35 cellular contexts compared by ENCODE assay signal in the genomic region with DNA sequence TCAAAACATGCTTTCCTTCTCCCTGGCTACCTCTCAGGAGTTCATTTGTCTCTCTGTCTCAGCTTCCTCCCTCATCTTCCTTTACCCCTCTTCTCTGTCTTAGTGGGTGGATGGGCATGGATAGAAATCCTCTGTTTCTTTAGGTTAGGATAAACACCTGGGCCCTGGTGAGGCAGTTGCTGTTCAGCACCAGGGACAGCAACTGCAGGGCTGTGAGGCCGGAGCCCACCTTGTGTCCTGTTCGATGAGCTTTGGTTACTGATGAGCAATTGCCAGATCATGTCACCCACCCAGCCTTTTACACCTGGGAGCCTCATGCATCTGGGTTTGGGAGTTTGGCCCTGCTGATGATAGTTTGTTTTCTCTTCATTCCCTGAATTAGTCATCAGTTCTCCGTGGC. TPM values are rescaled to one million over a fixed set of nuclear protein-coding genes. Genes with fewer than 3 reads are reported as not detected.
DNase-seq lines count a peak whose midpoint lies in the region; ATAC-seq, FAIRE-seq and TF ChIP-seq lines count a peak whose summit lies in the region.
"Had no signal": no experiment of that assay in that cellular context is flagged by ENCODE, and none has a peak within 500 bp of the region (broad histone marks: within the 10 kb centered on the region; RNA-seq: fewer than 3 reads in every experiment).

No MANE protein-coding gene starts in this region.

- TF ChIP-seq CTCF in A549 (IDR thresholded peaks at IDR 0.05) (no peak), HEK293 (tag by site-specific recombination; IDR thresholded peaks at IDR 0.05) (no peak), HepG2 (CRISPR knock-in tag; IDR thresholded peaks at IDR 0.05) (no peak)

- FAIRE-seq in A549 (lab: Jason Lieb, UNC), result no peak
- no peak for FAIRE-seq in HepG2 (lab: Jason Lieb, UNC)
- FAIRE-seq: colon, frontal cortex, kidney had no signal

- no peaks in the 10 kb centered on the region for H3K27me3 ChIP-seq in HepG2 (ENCODE audit: control insufficient read depth in 1 of 2, insufficient read depth in 2 of 2, low read length in 2 of 2)
- H3K27me3 ChIP-seq: BLaER1, esophagus muscularis mucosa, SJCRH30, tibial artery had no signal

- CTCF ChIA-PET in A549 (lab: Yijun Ruan, JAX) (interaction anchor here (2.1 kb wide), 1 partner anchor 8 kb away, joined by 9 read pairs; no protein-coding TSS in a partner anchor), HEK293 (lab: Yijun Ruan, JAX) (interaction anchor here (0.6 to 1.7 kb wide), 6 partner anchors 9 to 239 kb away, joined by 3 to 10 read pairs (median 3); no protein-coding TSS in a partner anchor), HepG2 (lab: Yijun Ruan, JAX; ENCODE audit: low intra/inter-chr PET ratio, low total read pairs) (no interaction called here)

- H3K4me2 ChIP-seq in A549, result no peak overlapping the region
- H3K4me2 ChIP-seq in HepG2 (ENCODE audit: low read depth, low read length), result no peak overlapping the region
- H3K4me2 ChIP-seq: BLaER1, PC-9, smooth muscle cell had no signal

- TF ChIP-seq EP300 in A549 (IDR thresholded peaks at IDR 0.05) (no peak), HepG2 (IDR thresholded peaks at IDR 0.05; ENCODE audit: low read depth in 2 of 2, low read length in 2 of 2) (no peak), HepG2 (CRISPR knock-in tag; IDR thresholded peaks at IDR 0.05; ENCODE audit: borderline replicate concordance) (no peak)

- BruUV-seq in HepG2 (replicated peaks; lab: Mats Ljungman, UMichigan), result no TSS peak

- H4K20me1 ChIP-seq in HepG2 (ENCODE audit: insufficient read depth, low read length), result no peaks in the 10 kb centered on the region; the same call in 1 of the 2 replicates

- DNase-seq in A549 (ENCODE audit: low read depth in 1 of 2, low spot score in 1 of 2), result no peak
- DNase-seq in astrocyte of the hippocampus (ENCODE audit: low read depth, low spot score), result peak; percentile 45
- DNase-seq in HepG2 (ENCODE audit: low spot score), result no peak
- no peak for DNase-seq in COLO829 (ENCODE audit: low spot score)
- DNase-seq in SHP77 treated with DMSO at 0.1 percent for 48 hours (lab: John Stamatoyannopoulos, UW), result no peak
- no peak for DNase-seq in stimulated activated CD4-positive, alpha-beta T cell treated with anti-CD3 and anti-CD28 coated beads, Interleukin-4, amount 100 ng/mL, for 4 hours
- DNase-seq: activated CD4-positive, alpha-beta T cell treated with anti-CD3 and anti-CD28 coated beads for 4 hours; effector memory CD8-positive, alpha-beta T cell; Kasumi-1; kidney; mammary epithelial cell; NCI-H1048; NCI-H187 treated with DMSO at 0.1 percent for 48 hours; NCI-H2227 treated with DMSO at 0.1 percent for 48 hours; NCI-H82; PC-9; retina; stimulated activated naive CD8-positive, alpha-beta T cell treated with anti-CD3 and anti-CD28 coated beads, Interleukin-15, Interleukin-2, amounts not matched to agents 100 U/mL and 50 U/mL, for 24 hours; tibial artery had no signal

- no peak overlapping the region for H3K9ac ChIP-seq in HepG2 (ENCODE audit: insufficient read depth, low read depth, low read length)
- H3K9ac ChIP-seq: BLaER1 had no signal

- no peak overlapping the region for H2AFZ ChIP-seq in HepG2 (ENCODE audit: low read length)
- H2AFZ ChIP-seq: PC-9 had no signal

- no peaks in the 10 kb centered on the region for H3K9me3 ChIP-seq in A549
- H3K9me3 ChIP-seq in HEK293 (ENCODE audit: control insufficient read depth, insufficient read depth, low read depth, low read length), result no peaks in the 10 kb centered on the region
- no peaks in the 10 kb centered on the region for H3K9me3 ChIP-seq in HepG2 (ENCODE audit: low read length)
- H3K9me3 ChIP-seq: BLaER1, Caco-2, esophagus muscularis mucosa, HAP-1, SJCRH30, tibial artery had no signal

- no peak for ATAC-seq in A549
- no peak for ATAC-seq in HepG2
- no peak for ATAC-seq in HG03135 (IDR thresholded peaks at IDR 0.05; ENCODE audit: unreplicated experiment)
- ATAC-seq: activated naive CD4-positive, alpha-beta T cell treated with anti-CD3 and anti-CD28 coated beads, Interleukin-2, amount 50 U/mL, for 72 hours; activated T-helper 17 cell treated with anti-CD3 and anti-CD28 coated beads, Interleukin-2, amount 50 U/mL, for 72 hours; effector memory CD8-positive, alpha-beta T cell; stimulated activated naive CD8-positive, alpha-beta T cell treated with anti-CD3 and anti-CD28 coated beads, Interleukin-15, Interleukin-2, amounts not matched to agents 100 U/mL and 50 U/mL, for 24 hours had no signal

- H3K4me1 ChIP-seq in A549 (no peaks in the 10 kb centered on the region), HEK293 (ENCODE audit: control insufficient read depth, insufficient read depth, low read length) (no peaks in the 10 kb centered on the region), HepG2 (ENCODE audit: insufficient read depth, low read length) (no peaks in the 10 kb centered on the region)
- H3K4me1 ChIP-seq: BLaER1, Caco-2, esophagus muscularis mucosa, HAP-1, SJCRH30, tibial artery had no signal

- H3K4me3 ChIP-seq in A549 (no peak overlapping the region), HEK293 (ENCODE audit: low read depth, low read length) (no peak overlapping the region), HepG2 (replicated peaks in 1 of 3; ENCODE audit: insufficient read depth in 1 of 3, low read depth in 2 of 3, low read length in 3 of 3) (no peak overlapping the region)
- H3K4me3 ChIP-seq: BLaER1, esophagus muscularis mucosa, HAP-1, PC-9, SJCRH30, smooth muscle cell, tibial artery had no signal

- TF ChIP-seq RAD21 in A549 (conservative IDR thresholded peaks at IDR 0.05 in 1 of 2, IDR thresholded peaks at IDR 0.05 in 1 of 2) (no peak), HepG2 (CRISPR knock-in tag; IDR thresholded peaks at IDR 0.05) (no peak)

- in situ Hi-C loops in HepG2 (cut with HindIII; ENCODE audit: extremely low pct_ligation_motif_present, low pct_unique_long_range_greater_than_20kb), result loop anchor here (25.0 kb wide), 1 partner anchor 256 kb away; the partner anchor contains the start of gene LHFPL7

- POLR2A ChIA-PET in A549 (lab: Yijun Ruan, JAX), result no interaction called here
- POLR2A ChIA-PET in HEK293 (lab: Yijun Ruan, JAX), result no interaction called here
- POLR2A ChIA-PET in HepG2 (lab: Yijun Ruan, JAX), result no interaction called here

- H3K36me3 ChIP-seq in HEK293 (ENCODE audit: control insufficient read depth in 2 of 2, insufficient read depth in 1 of 2, low read length in 2 of 2) (peaks cover 4 to 38% of the 10 kb centered on the region in 2 experiments; a peak in 2 of 3 replicates), HepG2 (replicated peaks in 1 of 2; ENCODE audit: control insufficient read depth in 1 of 2, insufficient read depth in 2 of 2, low read length in 2 of 2) (peaks cover 16 to 43% of the 10 kb centered on the region in 2 experiments; a peak in 4 of 5 replicates)
- H3K36me3 ChIP-seq: BLaER1 had no signal

- H3K79me2 ChIP-seq in HepG2 (ENCODE audit: insufficient read depth, low read length), result no peaks in the 10 kb centered on the region

- intact Hi-C loops in HepG2 (cut with micrococcal nuclease; ENCODE audit: unreplicated experiment), result no loop called here

- 77% methylated on average over 1 of the region's 3 CpGs for whole genome bisulfite sequencing in A549 (ENCODE audit: missing lambda C conversion rate)
- 85% methylated on average over 3 of the region's 3 CpGs for WGBS in HepG2 (ENCODE audit: low lambda C conversion rate)

- TF ChIP-seq POLR2A in A549 (IDR thresholded peaks at IDR 0.05; ENCODE audit: low read length) (no peak), HepG2 (IDR thresholded peaks at IDR 0.05; ENCODE audit: insufficient read depth in 1 of 2, low read depth in 2 of 2, low read length in 2 of 2) (no peak)

- H3K27ac ChIP-seq in A549, result no peak overlapping the region
- H3K27ac ChIP-seq in HEK293 (ENCODE audit: extremely low read depth, low read depth, low read length), result no peak overlapping the region
- H3K27ac ChIP-seq in HepG2 (ENCODE audit: extremely low read length, insufficient read depth, low read length), result no peak overlapping the region
- H3K27ac ChIP-seq: BLaER1, esophagus muscularis mucosa, PC-9, SJCRH30, tibial artery had no signal

RNA-seq across cellular contexts. Expression of gene CRYBB3, which starts 6.1 kb away (rescaled TPM):
- polyA plus RNA-seq in A549 (2011; rRNA removed) (not detected in 2 replicates), A549 (2017; fragmentation: RNase III; extraction: RNeasy Plus Mini Kit Qiagen cat#74134 plus additional on column Dnase treatment) (not detected in 3 replicates), HepG2 (2011; rRNA removed) (0.28 and 0.60 TPM in 2 replicates)
- polyA plus RNA-seq in A549 (2012; cell fraction: cytosol; rRNA removed), result 0.08 and 0.12 TPM in 2 replicates
- polyA plus RNA-seq in A549 (2012; cell fraction: nucleus; rRNA removed), result 0.23 and 0.24 TPM in 2 replicates
- not detected in 2 replicates for polyA minus RNA-seq in A549 (2011; rRNA and poly(A)+ RNA removed)
- 0.18 TPM in 1 of 2 replicates, not detected in the other for total RNA-seq in HepG2 (2016; rRNA removed; fragmentation: Illumina TruSeq; extraction: Trizol)
- total RNA-seq in HepG2 (2016; cell fraction: cytosol; rRNA removed; fragmentation: Illumina TruSeq; extraction: Trizol; ENCODE audit: low read depth), result not detected in 2 replicates
- total RNA-seq in HepG2 (2016; cell fraction: insoluble cytoplasmic fraction; rRNA removed; fragmentation: Illumina TruSeq; extraction: Trizol), result 0.50 TPM in 1 of 2 replicates, not detected in the other
- 0.59 TPM in 1 of 2 replicates, not detected in the other for total RNA-seq in HepG2 (2016; cell fraction: membrane; rRNA removed; fragmentation: Illumina TruSeq; extraction: Trizol)
- 0.50 TPM in 1 of 2 replicates, not detected in the other for total RNA-seq in HepG2 (2016; cell fraction: nucleus; rRNA removed; fragmentation: Illumina TruSeq; extraction: Trizol)
- 0.17 and 0.21 TPM in 2 replicates for polyA plus RNA-seq in HepG2 (2011; cell fraction: cytosol; rRNA removed)
- 2.3 and 3.5 TPM in 2 replicates for polyA plus RNA-seq in HepG2 (2011; cell fraction: nucleus; rRNA removed)
- polyA plus RNA-seq in HepG2 (2012), result 0.23 TPM in 1 of 2 replicates, not detected in the other
- polyA plus RNA-seq in HepG2 (2016; cell fraction: cytosol; fragmentation: Illumina TruSeq; extraction: Trizol; ENCODE audit: low read depth), result 0.20 and 0.32 TPM in 2 replicates
- not detected in 2 replicates for polyA plus RNA-seq in HepG2 (2016; cell fraction: insoluble cytoplasmic fraction; fragmentation: Illumina TruSeq; extraction: Trizol; ENCODE audit: low read depth)
- 0.38 TPM in 1 of 2 replicates, not detected in the other for polyA plus RNA-seq in HepG2 (2016; cell fraction: membrane; fragmentation: Illumina TruSeq; extraction: Trizol; ENCODE audit: low read depth)
- 0.99 and 1.1 TPM in 2 replicates for polyA plus RNA-seq in HepG2 (2016; cell fraction: nucleus; fragmentation: Illumina TruSeq; extraction: Trizol; ENCODE audit: insufficient read depth, low read depth)
- polyA minus RNA-seq in HepG2 (2011; rRNA and poly(A)+ RNA removed; ENCODE audit: low replicate concordance), result 0.48 TPM in 1 of 2 replicates, not detected in the other
- not detected in 2 replicates for polyA minus RNA-seq in HepG2 (2011; cell fraction: cytosol; rRNA and poly(A)+ RNA removed)
- not detected in 2 replicates for polyA minus RNA-seq in HepG2 (2011; cell fraction: nucleus; rRNA and poly(A)+ RNA removed)
- total RNA-seq: A673; activated T-helper 17 cell treated with anti-CD3 and anti-CD28 coated beads, Interleukin-2, amount 50 U/mL, for 72 hours; Caco-2; esophagus muscularis mucosa; frontal cortex; HT1080; kidney; mammary epithelial cell; omental fat pad; SJCRH30; smooth muscle cell; T-helper 1 cell treated with Interleukin-12 subunit alpha and Interleukin-12 subunit beta and Interleukin-4 antibody, amounts not matched to agents 30 ng/mL and 1 ng/mL, for 36 hours had no signal
- polyA plus RNA-seq: smooth muscle cell had no signal

RNA-seq across cellular contexts. Expression of gene CRYBB2, which starts 25.9 kb away (rescaled TPM):
- polyA plus RNA-seq in A549 (2011; rRNA removed) (0.19 TPM in 1 of 2 replicates, not detected in the other), A549 (2017; fragmentation: RNase III; extraction: RNeasy Plus Mini Kit Qiagen cat#74134 plus additional on column Dnase treatment) (not detected in 3 replicates), HepG2 (2011; rRNA removed) (0.11 and 0.18 TPM in 2 replicates)
- not detected in 2 replicates for polyA plus RNA-seq in A549 (2012; cell fraction: cytosol; rRNA removed)
- 0.12 and 0.20 TPM in 2 replicates for polyA plus RNA-seq in A549 (2012; cell fraction: nucleus; rRNA removed)
- not detected in 2 replicates for polyA minus RNA-seq in A549 (2011; rRNA and poly(A)+ RNA removed)
- total RNA-seq in HepG2 (2016; rRNA removed; fragmentation: Illumina TruSeq; extraction: Trizol), result 0.18 TPM in 1 of 2 replicates, not detected in the other
- 0.26 TPM in 1 of 2 replicates, not detected in the other for total RNA-seq in HepG2 (2016; cell fraction: cytosol; rRNA removed; fragmentation: Illumina TruSeq; extraction: Trizol; ENCODE audit: low read depth)
- total RNA-seq in HepG2 (2016; cell fraction: insoluble cytoplasmic fraction; rRNA removed; fragmentation: Illumina TruSeq; extraction: Trizol), result not detected in 2 replicates
- total RNA-seq in HepG2 (2016; cell fraction: membrane; rRNA removed; fragmentation: Illumina TruSeq; extraction: Trizol), result 0.34 TPM in 1 of 2 replicates, not detected in the other
- total RNA-seq in HepG2 (2016; cell fraction: nucleus; rRNA removed; fragmentation: Illumina TruSeq; extraction: Trizol), result not detected in 2 replicates
- 0.11 TPM in 1 of 2 replicates, not detected in the other for polyA plus RNA-seq in HepG2 (2011; cell fraction: cytosol; rRNA removed)
- not detected in 2 replicates for polyA plus RNA-seq in HepG2 (2011; cell fraction: nucleus; rRNA removed)
- polyA plus RNA-seq in HepG2 (2012), result not detected in 2 replicates
- polyA plus RNA-seq in HepG2 (2016; cell fraction: cytosol; fragmentation: Illumina TruSeq; extraction: Trizol; ENCODE audit: low read depth), result 0.21 TPM in 1 of 2 replicates, not detected in the other
- polyA plus RNA-seq in HepG2 (2016; cell fraction: insoluble cytoplasmic fraction; fragmentation: Illumina TruSeq; extraction: Trizol; ENCODE audit: low read depth), result not detected in 2 replicates
- polyA plus RNA-seq in HepG2 (2016; cell fraction: membrane; fragmentation: Illumina TruSeq; extraction: Trizol; ENCODE audit: low read depth), result 0.22 TPM in 1 of 2 replicates, not detected in the other
- 0.61 TPM in 1 of 2 replicates, not detected in the other for polyA plus RNA-seq in HepG2 (2016; cell fraction: nucleus; fragmentation: Illumina TruSeq; extraction: Trizol; ENCODE audit: insufficient read depth, low read depth)
- polyA minus RNA-seq in HepG2 (2011; rRNA and poly(A)+ RNA removed; ENCODE audit: low replicate concordance), result 0.94 TPM in 1 of 2 replicates, not detected in the other
- polyA minus RNA-seq in HepG2 (2011; cell fraction: cytosol; rRNA and poly(A)+ RNA removed), result not detected in 2 replicates
- not detected in 2 replicates for polyA minus RNA-seq in HepG2 (2011; cell fraction: nucleus; rRNA and poly(A)+ RNA removed)
- total RNA-seq: A673; activated naive CD4-positive, alpha-beta T cell treated with anti-CD3 and anti-CD28 coated beads, Interleukin-2, amount 50 U/mL, for 72 hours; Caco-2; frontal cortex; HT1080; kidney; omental fat pad; smooth muscle cell; T-helper 1 cell treated with Interleukin-12 subunit alpha and Interleukin-12 subunit beta and Interleukin-4 antibody, amounts not matched to agents 30 ng/mL and 1 ng/mL, for 36 hours had no signal
- polyA plus RNA-seq: smooth muscle cell had no signal
